ENCODE assay signal across 20 cellular contexts in the genomic region with DNA sequence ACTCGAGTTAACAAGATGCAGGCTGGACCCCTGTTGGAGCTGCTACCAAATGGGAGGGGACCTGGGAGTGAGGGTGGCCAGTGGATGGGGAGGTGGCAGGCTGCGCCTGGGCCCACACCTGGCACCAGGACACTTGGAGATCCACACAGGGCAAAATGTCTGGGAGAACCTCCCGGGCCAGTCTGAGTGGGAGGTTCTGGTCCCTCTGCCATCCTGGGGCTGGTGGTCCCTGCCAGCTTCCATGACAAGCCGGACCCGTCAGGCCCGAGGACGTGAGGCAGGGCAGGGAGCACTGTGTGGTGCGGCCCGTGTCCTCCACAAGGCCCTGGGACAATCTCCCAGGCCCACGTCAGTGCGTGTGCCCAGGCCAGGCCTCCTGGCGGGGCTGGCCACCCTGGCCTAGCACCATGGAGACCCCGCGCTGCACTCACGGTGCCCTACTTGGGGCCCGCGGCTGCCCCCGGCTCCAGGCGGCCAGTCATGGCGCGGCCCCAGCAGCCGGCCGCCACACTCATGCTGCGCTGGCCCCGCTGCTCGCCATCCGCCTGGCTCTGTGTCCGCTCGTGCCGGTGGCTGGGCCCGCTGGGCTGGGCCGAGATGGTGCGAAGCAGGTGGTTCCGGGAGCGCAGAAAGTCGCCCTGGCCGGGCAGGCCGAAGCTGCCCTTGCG. TPM values are rescaled to one million over a fixed set of nuclear protein-coding genes. Genes with fewer than 3 reads are reported as not detected.
A peak's percentile ranks its signal among the peaks of the same experiment; 100 is the strongest.
DNase-seq lines count a peak whose midpoint lies in the region; ATAC-seq and TF ChIP-seq lines count a peak whose summit lies in the region.
"Had no signal": no experiment of that assay in that cellular context is flagged by ENCODE, and none has a peak within 500 bp of the region (broad histone marks: within the 10 kb centered on the region; RNA-seq: fewer than 3 reads in every experiment).

No MANE protein-coding gene starts in this region.

- H4K20me1 ChIP-seq in osteoblast (ENCODE audit: insufficient read depth, low read length) = peaks cover 12% of the 10 kb centered on the region

- H3K36me3 ChIP-seq in gastroesophageal sphincter = peaks cover 0 to 75% of the 10 kb centered on the region in 2 donors
- H3K36me3 ChIP-seq in osteoblast (ENCODE audit: insufficient read depth, low read length) = peaks cover 13% of the 10 kb centered on the region
- H3K36me3 ChIP-seq: pancreas had no signal

- no peak for TF ChIP-seq POLR2A in gastroesophageal sphincter (IDR thresholded peaks at IDR 0.05)

- H3K4me2 ChIP-seq in osteoblast (ENCODE audit: insufficient read depth, low read length) = no peak overlapping the region

- H3K4me3 ChIP-seq in right cardiac atrium (ENCODE audit: low read length) (no peak overlapping the region), gastroesophageal sphincter (no peak overlapping the region), osteoblast (ENCODE audit: insufficient read depth, low read length) (no peak overlapping the region), foreskin fibroblast (ENCODE audit: low read depth in 1 of 2, low read length in 2 of 2) (no peak overlapping the region)
- H3K4me3 ChIP-seq: pancreas had no signal

- WGBS in right cardiac atrium = 93% methylated on average over 39 of the region's 39 CpGs
- no CpG with 5 or more reads among the region's 39 CpGs for WGBS in gastroesophageal sphincter (ENCODE audit: low coverage in 1 of 2), 2 donors

- peak; percentile 16 to 46 (median 37) for DNase-seq in right cardiac atrium
- no peak for DNase-seq in cardiac septum (ENCODE audit: low spot score)
- peak; percentile 87 for DNase-seq in osteoblast (ENCODE audit: insufficient read length, low spot score, missing footprints)
- DNase-seq in UCSD-AML1 (lab: John Stamatoyannopoulos, UW; ENCODE audit: unreplicated experiment) = no peak
- no peak for DNase-seq in foreskin fibroblast
- no peak for DNase-seq in SIG-M5 treated with dmso at 0.1 percent for 504 hours (lab: John Stamatoyannopoulos, UW; ENCODE audit: unreplicated experiment)
- DNase-seq: activated CD4-positive, CD25-positive, alpha-beta regulatory T cell; activated CD8-positive, alpha-beta T cell treated with anti-CD3 and anti-CD28 coated beads for 36 hours; activated T-cell treated with anti-CD3 and anti-CD28 coated beads, Interleukin-2, amount 50 U/mL, for 72 hours; CD4-positive, CD25-positive, alpha-beta regulatory T cell; HFFc6; NK-92 treated with Interleukin-12 subunit alpha and Interleukin-12 subunit beta, amount 100 ng/mL, for 24 hours; stimulated activated CD4-positive, alpha-beta T cell treated with anti-CD3 and anti-CD28 coated beads, Interleukin-1b, Interleukin-23, amount 100 ng/mL, for 48 hours; stimulated activated naive CD8-positive, alpha-beta T cell treated with anti-CD3 and anti-CD28 coated beads, Interleukin-15, Interleukin-2, amounts not matched to agents 100 U/mL and 50 U/mL, for 24 hours; T-helper 9 cell had no signal

- H3K27me3 ChIP-seq in right cardiac atrium (ENCODE audit: control insufficient read depth, insufficient read depth) (no peaks in the 10 kb centered on the region), gastroesophageal sphincter (no peaks in the 10 kb centered on the region), osteoblast (ENCODE audit: insufficient read depth, low read length) (no peaks in the 10 kb centered on the region)
- H3K27me3 ChIP-seq: left lung, pancreas had no signal

- TF ChIP-seq CTCF in gastroesophageal sphincter (IDR thresholded peaks at IDR 0.05) (no peak), osteoblast (IDR thresholded peaks at IDR 0.05; ENCODE audit: extremely low read depth, low read depth, low read length) (no peak), foreskin fibroblast (IDR thresholded peaks at IDR 0.05; ENCODE audit: low read depth, low read length) (no peak)

- H2AFZ ChIP-seq in osteoblast (ENCODE audit: low read length) = no peak overlapping the region

- no peak for TF ChIP-seq EP300 in gastroesophageal sphincter (IDR thresholded peaks at IDR 0.05)

- H3K9me3 ChIP-seq in right cardiac atrium (ENCODE audit: control insufficient read depth, low read length) (no peaks in the 10 kb centered on the region), gastroesophageal sphincter (no peaks in the 10 kb centered on the region), osteoblast (ENCODE audit: low read depth, low read length) (no peaks in the 10 kb centered on the region)
- H3K9me3 ChIP-seq: left lung, pancreas had no signal

- peaks cover 27% of the 10 kb centered on the region for H3K79me2 ChIP-seq in osteoblast (ENCODE audit: insufficient read depth, low read length)

- intact Hi-C loops in right cardiac atrium (cut with DNase I) = loop anchor here in 1 of 4 donors (10.0 kb wide), 1 partner anchor 249 kb away; the partner anchor contains the start of genes MPHOSPH9 and MTRFR
- intact Hi-C loops in cardiac septum (cut with DNase I) = no loop called here

- H3K4me1 ChIP-seq in right cardiac atrium (ENCODE audit: control insufficient read depth, insufficient read depth, low read length) (peaks cover 6% of the 10 kb centered on the region), gastroesophageal sphincter (peaks cover 2 to 48% (median 43%) of the 10 kb centered on the region in 3 donors), osteoblast (ENCODE audit: insufficient read depth, low read length) (peaks cover 36% of the 10 kb centered on the region)

- H3K27ac ChIP-seq in right cardiac atrium (ENCODE audit: low read length) = no peak overlapping the region
- H3K27ac ChIP-seq in gastroesophageal sphincter = peak overlapping the region in 3 of 4 donors; percentile 27 to 90 (median 88)
- H3K27ac ChIP-seq in osteoblast (ENCODE audit: low read depth, low read length) = no peak overlapping the region

- ATAC-seq in right cardiac atrium = no peak
- ATAC-seq in gastroesophageal sphincter = no peak
- no peak for ATAC-seq in HG03378 (IDR thresholded peaks at IDR 0.05; ENCODE audit: unreplicated experiment)
- ATAC-seq: activated CD8-positive, alpha-beta T cell treated with anti-CD3 and anti-CD28 coated beads for 36 hours; activated T-cell treated with anti-CD3 and anti-CD28 coated beads, Interleukin-2, amount 50 U/mL, for 72 hours; left lung; SK-N-SH treated with all-trans-retinoic acid at 6 μM for 48 hours; stimulated activated naive CD8-positive, alpha-beta T cell treated with anti-CD3 and anti-CD28 coated beads, Interleukin-15, Interleukin-2, amounts not matched to agents 100 U/mL and 50 U/mL, for 24 hours had no signal

RNA-seq across cellular contexts. Expression of gene ARL6IP4, which starts 5.2 kb away (rescaled TPM):
- total RNA-seq in right cardiac atrium = 100 to 1,000 TPM; 158 to 185 (median 168) TPM
- polyA plus RNA-seq in right cardiac atrium = 299 TPM
- 139 TPM for total RNA-seq in cardiac septum
- total RNA-seq in gastroesophageal sphincter = 100 to 1,000 TPM; 251 to 343 (median 302) TPM
- total RNA-seq in osteoblast = 117 and 118 TPM in 2 replicates

RNA-seq across cellular contexts. Expression of gene OGFOD2, which starts 10.7 kb away (rescaled TPM):
- 10 to 100 TPM in 3 of 4 donors, 1 to 10 TPM in 1; 9.6 to 17.8 (median 14.7) TPM for total RNA-seq in right cardiac atrium
- 14.6 TPM for polyA plus RNA-seq in right cardiac atrium
- total RNA-seq in cardiac septum = 10.6 TPM
- 10 to 100 TPM in 1 of 4 donors, 1 to 10 TPM in 3; 7.3 to 10.7 (median 8.3) TPM for total RNA-seq in gastroesophageal sphincter
- 6.5 and 8.3 TPM in 2 replicates for total RNA-seq in osteoblast

RNA-seq across cellular contexts. Expression of gene ABCB9, which starts 19.5 kb away (rescaled TPM):
- total RNA-seq in right cardiac atrium (1 to 10 TPM; 6.0 to 7.0 (median 6.7) TPM), cardiac septum (7.2 TPM), gastroesophageal sphincter (1 to 10 TPM; 2.3 to 8.4 (median 3.5) TPM), osteoblast (11.9 and 13.0 TPM in 2 replicates)
- polyA plus RNA-seq in right cardiac atrium = 5.2 TPM

Comparison
In these comparisons a context has a peak if more than half of its experiments do, and no peak if none do; other contexts are left out.
1. DNase-seq: peak in right cardiac atrium (3 of 3) and osteoblast (single experiment); none in cardiac septum (single experiment), UCSD-AML1 (single experiment), foreskin fibroblast (0 of 2) and SIG-M5 treated with dmso at 0.1 percent for 504 hours (single experiment).
2. H3K27ac ChIP-seq: peak in gastroesophageal sphincter (3 of 4); none in right cardiac atrium (single experiment) and osteoblast (single experiment).